ENCODE assay signal across 23 cellular contexts in genomic region chr15:82933576-82933975, GRCh38. TPM values are rescaled to one million over a fixed set of nuclear protein-coding genes. Genes with fewer than 3 reads are reported as not detected.
DNase-seq lines count a peak whose midpoint lies in the region; ATAC-seq and TF ChIP-seq lines count a peak whose summit lies in the region.
"Had no signal": no experiment of that assay in that cellular context is flagged by ENCODE, and none has a peak within 500 bp of the region (broad histone marks: within the 10 kb centered on the region; RNA-seq: fewer than 3 reads in every experiment).

No MANE protein-coding gene starts in this region.

- POLR2A ChIA-PET in SK-N-SH (lab: Yijun Ruan, JAX) = no interaction called here

- TF ChIP-seq EP300 in SK-N-SH (IDR thresholded peaks at IDR 0.05; ENCODE audit: borderline replicate concordance in 1 of 2, low read depth in 1 of 2, low read length in 1 of 2) = no peak

- ATAC-seq in SK-N-SH treated with all-trans-retinoic acid at 6 μM for 48 hours (peak; percentile 20; the same call in 1 of the 3 replicates), upper lobe of right lung (no peak)
- ATAC-seq in stimulated activated naive CD8-positive, alpha-beta T cell treated with anti-CD3 and anti-CD28 coated beads, Interleukin-15, Interleukin-2, amounts not matched to agents 100 U/mL and 50 U/mL, for 24 hours = peak; percentile 66
- ATAC-seq: CD8-positive, alpha-beta T cell; right lobe of liver had no signal

- H2AFZ ChIP-seq in SK-N-SH (ENCODE audit: low read depth) = no peak overlapping the region
- H2AFZ ChIP-seq: parathyroid adenoma had no signal

- no peak for TF ChIP-seq CTCF in SK-N-SH (IDR thresholded peaks at IDR 0.05)
- TF ChIP-seq CTCF in epithelial cell of esophagus (IDR thresholded peaks at IDR 0.05; ENCODE audit: insufficient read depth, low read depth, low read length, missing control alignments) = no peak
- TF ChIP-seq CTCF in upper lobe of right lung (IDR thresholded peaks at IDR 0.05) = no peak

- no peaks in the 10 kb centered on the region for H3F3A ChIP-seq in SK-N-SH (replicated peaks; ENCODE audit: insufficient read depth)

- no peak for TF ChIP-seq RAD21 in SK-N-SH (IDR thresholded peaks at IDR 0.05; ENCODE audit: low read length)

- H3K4me1 ChIP-seq in SK-N-SH (ENCODE audit: control insufficient read depth in 1 of 2, insufficient read depth in 2 of 2, low read depth in 1 of 2, low read length in 1 of 2) (no peaks in the 10 kb centered on the region), upper lobe of right lung (no peaks in the 10 kb centered on the region)
- H3K4me1 ChIP-seq: parathyroid adenoma, right lobe of liver, tibial nerve had no signal

- 86% methylated on average over 6 of the region's 6 CpGs for WGBS in SK-N-SH (ENCODE audit: low lambda C conversion rate)

- intact Hi-C loops in upper lobe of right lung (cut with DNase I) = no loop called here

- H3K9me2 ChIP-seq in SK-N-SH = no peaks in the 10 kb centered on the region

- H3K4me3 ChIP-seq in SK-N-SH (ENCODE audit: low read depth in 2 of 2, low read length in 1 of 2) = no peak overlapping the region
- no peak overlapping the region for H3K4me3 ChIP-seq in epithelial cell of esophagus (ENCODE audit: low read length)
- H3K4me3 ChIP-seq in upper lobe of right lung = no peak overlapping the region
- H3K4me3 ChIP-seq: left ventricle myocardium inferior, right lobe of liver, tibial nerve had no signal

- CTCF ChIA-PET in SK-N-SH (lab: Yijun Ruan, JAX) = no interaction called here

- H4K20me1 ChIP-seq in SK-N-SH (ENCODE audit: insufficient read depth) = no peaks in the 10 kb centered on the region

- no peaks in the 10 kb centered on the region for H3K79me2 ChIP-seq in SK-N-SH (ENCODE audit: insufficient read depth)
- H3K79me2 ChIP-seq: parathyroid adenoma had no signal

- H3K27ac ChIP-seq in SK-N-SH (ENCODE audit: low read depth in 2 of 2, low read length in 1 of 2) = no peak overlapping the region
- H3K27ac ChIP-seq in upper lobe of right lung = no peak overlapping the region
- H3K27ac ChIP-seq: HL-60, left ventricle myocardium inferior, parathyroid adenoma, right lobe of liver, tibial nerve had no signal

- H3K27me3 ChIP-seq in SK-N-SH (ENCODE audit: insufficient read depth) (no peaks in the 10 kb centered on the region), upper lobe of right lung (no peaks in the 10 kb centered on the region)
- H3K27me3 ChIP-seq: right lobe of liver, tibial nerve had no signal

- no peaks in the 10 kb centered on the region for H3K36me3 ChIP-seq in SK-N-SH (replicated peaks in 1 of 2; ENCODE audit: control insufficient read depth in 1 of 2, insufficient read depth in 2 of 2, low read length in 1 of 2)
- no peaks in the 10 kb centered on the region for H3K36me3 ChIP-seq in upper lobe of right lung
- H3K36me3 ChIP-seq: left ventricle myocardium inferior, right lobe of liver, tibial nerve had no signal

- H3K4me2 ChIP-seq in SK-N-SH = no peak overlapping the region

- H3K9me3 ChIP-seq in SK-N-SH (no peaks in the 10 kb centered on the region), upper lobe of right lung (no peaks in the 10 kb centered on the region)
- H3K9me3 ChIP-seq: left ventricle myocardium inferior, right lobe of liver, tibial nerve had no signal

- no peak for DNase-seq in SK-N-SH
- DNase-seq in stimulated activated CD4-positive, alpha-beta T cell treated with anti-CD3 and anti-CD28 coated beads, Interleukin-15, amount 100 ng/mL, for 24 hours = peak; percentile 35
- no peak for DNase-seq in stimulated activated CD4-positive, alpha-beta T cell treated with anti-CD3 and anti-CD28 coated beads, Interleukin-2, amount 100 ng/mL, for 48 hours
- DNase-seq in epithelial cell of esophagus (ENCODE audit: low read depth) = peak; percentile 61
- DNase-seq in stimulated activated naive CD8-positive, alpha-beta T cell treated with anti-CD3 and anti-CD28 coated beads, Interleukin-15, Interleukin-2, amounts not matched to agents 100 U/mL and 50 U/mL, for 24 hours = peak; percentile 9
- no peak for DNase-seq in germinal center (ENCODE audit: low spot score)
- no peak for DNase-seq in upper lobe of right lung
- DNase-seq: 8988T; activated CD8-positive, alpha-beta memory T cell treated with anti-CD3 and anti-CD28 coated beads, Interleukin-2, amount 50 U/mL, for 4 hours; activated naive CD4-positive, alpha-beta T cell treated with anti-CD3 and anti-CD28 coated beads, Interleukin-2, amount 10 ng/mL, durations not matched to agents 7 days and 5 days; CD8-positive, alpha-beta T cell; DMS153; GF-D8; immature natural killer cell; left ventricle myocardium inferior; NCI-H524; right lobe of liver; RPMI8226; stimulated activated naive CD4-positive, alpha-beta T cell treated with Interleukin-2 at 50 U/mL for 16 hours had no signal

- H3K9ac ChIP-seq in SK-N-SH = no peak overlapping the region
- H3K9ac ChIP-seq: parathyroid adenoma had no signal

TF ChIP-seq in SK-N-SH treated with all-trans-retinoic acid at 6 μM for 48 hours, 23 proteins besides CTCF, POLR2A, EP300 and RAD21:
- TF ChIP-seq, protein P1, sequence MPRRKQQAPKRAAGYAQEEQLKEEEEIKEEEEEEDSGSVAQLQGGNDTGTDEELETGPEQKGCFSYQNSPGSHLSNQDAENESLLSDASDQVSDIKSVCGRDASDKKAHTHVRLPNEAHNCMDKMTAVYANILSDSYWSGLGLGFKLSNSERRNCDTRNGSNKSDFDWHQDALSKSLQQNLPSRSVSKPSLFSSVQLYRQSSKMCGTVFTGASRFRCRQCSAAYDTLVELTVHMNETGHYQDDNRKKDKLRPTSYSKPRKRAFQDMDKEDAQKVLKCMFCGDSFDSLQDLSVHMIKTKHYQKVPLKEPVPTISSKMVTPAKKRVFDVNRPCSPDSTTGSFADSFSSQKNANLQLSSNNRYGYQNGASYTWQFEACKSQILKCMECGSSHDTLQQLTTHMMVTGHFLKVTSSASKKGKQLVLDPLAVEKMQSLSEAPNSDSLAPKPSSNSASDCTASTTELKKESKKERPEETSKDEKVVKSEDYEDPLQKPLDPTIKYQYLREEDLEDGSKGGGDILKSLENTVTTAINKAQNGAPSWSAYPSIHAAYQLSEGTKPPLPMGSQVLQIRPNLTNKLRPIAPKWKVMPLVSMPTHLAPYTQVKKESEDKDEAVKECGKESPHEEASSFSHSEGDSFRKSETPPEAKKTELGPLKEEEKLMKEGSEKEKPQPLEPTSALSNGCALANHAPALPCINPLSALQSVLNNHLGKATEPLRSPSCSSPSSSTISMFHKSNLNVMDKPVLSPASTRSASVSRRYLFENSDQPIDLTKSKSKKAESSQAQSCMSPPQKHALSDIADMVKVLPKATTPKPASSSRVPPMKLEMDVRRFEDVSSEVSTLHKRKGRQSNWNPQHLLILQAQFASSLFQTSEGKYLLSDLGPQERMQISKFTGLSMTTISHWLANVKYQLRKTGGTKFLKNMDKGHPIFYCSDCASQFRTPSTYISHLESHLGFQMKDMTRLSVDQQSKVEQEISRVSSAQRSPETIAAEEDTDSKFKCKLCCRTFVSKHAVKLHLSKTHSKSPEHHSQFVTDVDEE (CRISPR knock-in tag; IDR thresholded peaks at IDR 0.05) = no peak

TF ChIP-seq in SK-N-SH, 30 proteins besides CTCF, POLR2A, EP300 and RAD21 (continues in another document):
- TF ChIP-seq, protein P2, sequence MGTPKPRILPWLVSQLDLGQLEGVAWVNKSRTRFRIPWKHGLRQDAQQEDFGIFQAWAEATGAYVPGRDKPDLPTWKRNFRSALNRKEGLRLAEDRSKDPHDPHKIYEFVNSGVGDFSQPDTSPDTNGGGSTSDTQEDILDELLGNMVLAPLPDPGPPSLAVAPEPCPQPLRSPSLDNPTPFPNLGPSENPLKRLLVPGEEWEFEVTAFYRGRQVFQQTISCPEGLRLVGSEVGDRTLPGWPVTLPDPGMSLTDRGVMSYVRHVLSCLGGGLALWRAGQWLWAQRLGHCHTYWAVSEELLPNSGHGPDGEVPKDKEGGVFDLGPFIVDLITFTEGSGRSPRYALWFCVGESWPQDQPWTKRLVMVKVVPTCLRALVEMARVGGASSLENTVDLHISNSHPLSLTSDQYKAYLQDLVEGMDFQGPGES (IDR thresholded peaks at IDR 0.05; ENCODE audit: low read depth, low read length) = no peak
- no peak for TF ChIP-seq NRF1 (IDR thresholded peaks at IDR 0.05; ENCODE audit: low read depth, low read length)
- TF ChIP-seq, protein P3, sequence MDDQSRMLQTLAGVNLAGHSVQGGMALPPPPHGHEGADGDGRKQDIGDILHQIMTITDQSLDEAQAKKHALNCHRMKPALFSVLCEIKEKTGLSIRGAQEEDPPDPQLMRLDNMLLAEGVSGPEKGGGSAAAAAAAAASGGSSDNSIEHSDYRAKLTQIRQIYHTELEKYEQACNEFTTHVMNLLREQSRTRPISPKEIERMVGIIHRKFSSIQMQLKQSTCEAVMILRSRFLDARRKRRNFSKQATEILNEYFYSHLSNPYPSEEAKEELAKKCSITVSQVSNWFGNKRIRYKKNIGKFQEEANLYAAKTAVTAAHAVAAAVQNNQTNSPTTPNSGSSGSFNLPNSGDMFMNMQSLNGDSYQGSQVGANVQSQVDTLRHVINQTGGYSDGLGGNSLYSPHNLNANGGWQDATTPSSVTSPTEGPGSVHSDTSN (IDR thresholded peaks at IDR 0.05) = no peak
- TF ChIP-seq USF2 (IDR thresholded peaks at IDR 0.05; ENCODE audit: borderline replicate concordance, low read depth, low read length) = no peak
- TF ChIP-seq, protein P4, sequence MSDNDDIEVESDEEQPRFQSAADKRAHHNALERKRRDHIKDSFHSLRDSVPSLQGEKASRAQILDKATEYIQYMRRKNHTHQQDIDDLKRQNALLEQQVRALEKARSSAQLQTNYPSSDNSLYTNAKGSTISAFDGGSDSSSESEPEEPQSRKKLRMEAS (IDR thresholded peaks at IDR 0.05; ENCODE audit: low read depth) = no peak
- no peak for TF ChIP-seq TCF12 (IDR thresholded peaks at IDR 0.05)

RNA-seq across cellular contexts. Expression of gene HOMER2, which starts 18.9 kb away (rescaled TPM):
- polyA plus RNA-seq in SK-N-SH (2012; rRNA removed) = 7.3 and 8.2 TPM in 2 replicates
- 6.8 and 7.3 TPM in 2 replicates for polyA plus RNA-seq in SK-N-SH (2012; cell fraction: cytosol; rRNA removed)
- 15.2 and 18.6 TPM in 2 replicates for polyA plus RNA-seq in SK-N-SH (2012; cell fraction: nucleus; rRNA removed)
- 16.4 TPM for total RNA-seq in upper lobe of right lung

RNA-seq across cellular contexts. Expression of gene RAMAC, which starts 52.4 kb away (rescaled TPM):
- polyA plus RNA-seq in SK-N-SH (2012; rRNA removed) = 25.9 and 33.3 TPM in 2 replicates
- 37.4 and 44.7 TPM in 2 replicates for polyA plus RNA-seq in SK-N-SH (2012; cell fraction: cytosol; rRNA removed)
- 11.1 and 12.5 TPM in 2 replicates for polyA plus RNA-seq in SK-N-SH (2012; cell fraction: nucleus; rRNA removed)
- 15.4 TPM for total RNA-seq in upper lobe of right lung

Comparison
In these comparisons a context has a peak if more than half of its experiments do, and no peak if none do; other contexts are left out.
1. DNase-seq: peak in stimulated activated CD4-positive, alpha-beta T cell treated with anti-CD3 and anti-CD28 coated beads, Interleukin-15, amount 100 ng/mL, for 24 hours (single experiment), epithelial cell of esophagus (single experiment) and stimulated activated naive CD8-positive, alpha-beta T cell treated with anti-CD3 and anti-CD28 coated beads, Interleukin-15, Interleukin-2, amounts not matched to agents 100 U/mL and 50 U/mL, for 24 hours (single experiment); none in SK-N-SH (single experiment), stimulated activated CD4-positive, alpha-beta T cell treated with anti-CD3 and anti-CD28 coated beads, Interleukin-2, amount 100 ng/mL, for 48 hours (0 of 2), germinal center (single experiment) and upper lobe of right lung (single experiment).